ENCODE assay signal across 1 cellular context in the genomic region with DNA sequence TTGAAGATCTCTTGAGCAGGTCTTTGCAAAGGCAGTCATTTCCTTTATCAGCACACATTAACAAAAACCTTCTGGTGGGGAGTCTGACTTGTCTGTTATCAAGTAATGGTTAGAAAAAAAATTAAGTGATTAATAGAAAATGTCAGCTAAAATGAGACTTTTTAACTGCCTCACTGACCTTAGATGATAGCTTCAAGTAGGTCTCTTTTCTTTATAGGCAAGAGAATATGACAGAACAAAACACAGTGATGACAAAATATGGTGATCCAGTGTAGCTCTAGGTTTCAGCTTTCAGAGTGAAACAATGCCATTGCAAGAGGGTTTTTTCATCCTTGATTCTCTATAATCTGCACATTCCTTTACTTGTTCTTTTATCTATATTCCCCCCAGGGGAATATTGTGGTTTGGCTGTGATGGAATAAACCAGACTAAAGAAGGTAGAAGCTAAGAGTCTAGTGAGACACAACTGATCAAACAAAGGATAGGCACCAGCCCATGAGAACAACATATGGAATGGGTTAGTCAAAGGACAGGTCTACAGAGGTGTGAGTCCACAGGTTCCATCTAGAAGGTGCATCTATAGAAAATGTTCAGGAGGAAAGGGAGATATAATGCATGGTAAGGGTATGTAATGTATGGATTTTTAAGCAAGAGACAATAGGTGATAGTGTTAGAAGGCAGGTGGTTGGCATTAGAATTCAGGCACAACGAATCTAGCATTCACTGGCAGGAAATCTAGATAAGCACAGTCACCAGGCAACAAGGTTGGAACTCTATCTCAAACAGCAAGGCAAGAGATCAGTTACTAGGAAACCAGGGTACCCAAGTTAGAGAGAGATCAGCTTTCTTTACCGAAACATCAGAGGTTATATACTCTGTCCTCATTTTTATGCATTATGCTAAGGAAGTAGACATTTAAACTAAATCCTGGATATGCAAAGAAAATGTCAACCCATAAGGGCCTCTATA.
TF ChIP-seq lines count a peak whose summit lies in the region.

No MANE protein-coding gene starts in this region.

TF ChIP-seq in HEK293T, 16 proteins besides CTCF, POLR2A, EP300 and RAD21:
- TF ChIP-seq CTBP1 (IDR thresholded peaks at IDR 0.05; ENCODE audit: borderline replicate concordance), result no peak
- TF ChIP-seq ELF4 (IDR thresholded peaks at IDR 0.05), result no peak
- TF ChIP-seq HDGF (IDR thresholded peaks at IDR 0.05; ENCODE audit: borderline replicate concordance), result no peak
- no peak for TF ChIP-seq L3MBTL2 (conservative IDR thresholded peaks at IDR 0.05)
- TF ChIP-seq FOXK2 (IDR thresholded peaks at IDR 0.05), result no peak
- no peak for TF ChIP-seq SP1 (IDR thresholded peaks at IDR 0.05)
- TF ChIP-seq ARNT (IDR thresholded peaks at IDR 0.05), result no peak
- TF ChIP-seq LEF1 (IDR thresholded peaks at IDR 0.05; ENCODE audit: borderline replicate concordance), result no peak
- TF ChIP-seq BHLHE40 (IDR thresholded peaks at IDR 0.05; ENCODE audit: borderline replicate concordance), result no peak
- no peak for TF ChIP-seq SUZ12 (IDR thresholded peaks at IDR 0.05)
- no peak for TF ChIP-seq FOXA1 (IDR thresholded peaks at IDR 0.05)
- TF ChIP-seq ZNF384 (IDR thresholded peaks at IDR 0.05), result no peak
- no peak for TF ChIP-seq NFRKB (IDR thresholded peaks at IDR 0.05)
- TF ChIP-seq PKNOX1 (IDR thresholded peaks at IDR 0.05), result no peak
- TF ChIP-seq TARDBP (IDR thresholded peaks at IDR 0.05), result no peak
